2 cellular contexts compared by ENCODE assay signal in the genomic region with DNA sequence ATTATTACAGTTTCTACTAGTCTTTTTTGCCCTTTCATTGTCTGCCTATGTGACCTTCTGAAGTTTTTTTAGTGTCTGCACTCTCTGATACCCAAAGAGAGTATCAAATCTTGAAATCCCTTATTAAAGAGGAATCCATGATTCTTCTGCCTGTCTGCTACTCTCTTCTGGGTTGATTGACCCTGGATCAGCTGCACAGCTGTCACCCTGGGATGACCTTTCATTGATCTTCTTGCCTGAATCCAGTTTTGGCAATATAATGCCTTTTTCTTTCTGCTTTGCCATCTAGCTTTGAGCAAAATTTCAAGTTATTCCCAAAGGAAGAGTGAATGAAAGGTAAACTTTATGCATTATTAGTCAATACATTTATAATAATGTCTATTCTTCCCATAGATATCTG.
TF ChIP-seq lines count a peak whose summit lies in the region.

No MANE protein-coding gene starts in this region.

TF ChIP-seq in liver, 16 proteins besides CTCF, POLR2A, EP300 and RAD21 (continued from another document):
- TF ChIP-seq, protein P1, sequence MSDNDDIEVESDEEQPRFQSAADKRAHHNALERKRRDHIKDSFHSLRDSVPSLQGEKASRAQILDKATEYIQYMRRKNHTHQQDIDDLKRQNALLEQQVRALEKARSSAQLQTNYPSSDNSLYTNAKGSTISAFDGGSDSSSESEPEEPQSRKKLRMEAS (IDR thresholded peaks at IDR 0.05) = no peak
- TF ChIP-seq RXRA (IDR thresholded peaks at IDR 0.05) = peak; percentile 63 to 77
- TF ChIP-seq, protein P2, sequence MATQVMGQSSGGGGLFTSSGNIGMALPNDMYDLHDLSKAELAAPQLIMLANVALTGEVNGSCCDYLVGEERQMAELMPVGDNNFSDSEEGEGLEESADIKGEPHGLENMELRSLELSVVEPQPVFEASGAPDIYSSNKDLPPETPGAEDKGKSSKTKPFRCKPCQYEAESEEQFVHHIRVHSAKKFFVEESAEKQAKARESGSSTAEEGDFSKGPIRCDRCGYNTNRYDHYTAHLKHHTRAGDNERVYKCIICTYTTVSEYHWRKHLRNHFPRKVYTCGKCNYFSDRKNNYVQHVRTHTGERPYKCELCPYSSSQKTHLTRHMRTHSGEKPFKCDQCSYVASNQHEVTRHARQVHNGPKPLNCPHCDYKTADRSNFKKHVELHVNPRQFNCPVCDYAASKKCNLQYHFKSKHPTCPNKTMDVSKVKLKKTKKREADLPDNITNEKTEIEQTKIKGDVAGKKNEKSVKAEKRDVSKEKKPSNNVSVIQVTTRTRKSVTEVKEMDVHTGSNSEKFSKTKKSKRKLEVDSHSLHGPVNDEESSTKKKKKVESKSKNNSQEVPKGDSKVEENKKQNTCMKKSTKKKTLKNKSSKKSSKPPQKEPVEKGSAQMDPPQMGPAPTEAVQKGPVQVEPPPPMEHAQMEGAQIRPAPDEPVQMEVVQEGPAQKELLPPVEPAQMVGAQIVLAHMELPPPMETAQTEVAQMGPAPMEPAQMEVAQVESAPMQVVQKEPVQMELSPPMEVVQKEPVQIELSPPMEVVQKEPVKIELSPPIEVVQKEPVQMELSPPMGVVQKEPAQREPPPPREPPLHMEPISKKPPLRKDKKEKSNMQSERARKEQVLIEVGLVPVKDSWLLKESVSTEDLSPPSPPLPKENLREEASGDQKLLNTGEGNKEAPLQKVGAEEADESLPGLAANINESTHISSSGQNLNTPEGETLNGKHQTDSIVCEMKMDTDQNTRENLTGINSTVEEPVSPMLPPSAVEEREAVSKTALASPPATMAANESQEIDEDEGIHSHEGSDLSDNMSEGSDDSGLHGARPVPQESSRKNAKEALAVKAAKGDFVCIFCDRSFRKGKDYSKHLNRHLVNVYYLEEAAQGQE (IDR thresholded peaks at IDR 0.05) = no peak

TF ChIP-seq in HepG2, 621 proteins besides CTCF, POLR2A, EP300 and RAD21 (continued from another document):
- TF ChIP-seq, protein P3, sequence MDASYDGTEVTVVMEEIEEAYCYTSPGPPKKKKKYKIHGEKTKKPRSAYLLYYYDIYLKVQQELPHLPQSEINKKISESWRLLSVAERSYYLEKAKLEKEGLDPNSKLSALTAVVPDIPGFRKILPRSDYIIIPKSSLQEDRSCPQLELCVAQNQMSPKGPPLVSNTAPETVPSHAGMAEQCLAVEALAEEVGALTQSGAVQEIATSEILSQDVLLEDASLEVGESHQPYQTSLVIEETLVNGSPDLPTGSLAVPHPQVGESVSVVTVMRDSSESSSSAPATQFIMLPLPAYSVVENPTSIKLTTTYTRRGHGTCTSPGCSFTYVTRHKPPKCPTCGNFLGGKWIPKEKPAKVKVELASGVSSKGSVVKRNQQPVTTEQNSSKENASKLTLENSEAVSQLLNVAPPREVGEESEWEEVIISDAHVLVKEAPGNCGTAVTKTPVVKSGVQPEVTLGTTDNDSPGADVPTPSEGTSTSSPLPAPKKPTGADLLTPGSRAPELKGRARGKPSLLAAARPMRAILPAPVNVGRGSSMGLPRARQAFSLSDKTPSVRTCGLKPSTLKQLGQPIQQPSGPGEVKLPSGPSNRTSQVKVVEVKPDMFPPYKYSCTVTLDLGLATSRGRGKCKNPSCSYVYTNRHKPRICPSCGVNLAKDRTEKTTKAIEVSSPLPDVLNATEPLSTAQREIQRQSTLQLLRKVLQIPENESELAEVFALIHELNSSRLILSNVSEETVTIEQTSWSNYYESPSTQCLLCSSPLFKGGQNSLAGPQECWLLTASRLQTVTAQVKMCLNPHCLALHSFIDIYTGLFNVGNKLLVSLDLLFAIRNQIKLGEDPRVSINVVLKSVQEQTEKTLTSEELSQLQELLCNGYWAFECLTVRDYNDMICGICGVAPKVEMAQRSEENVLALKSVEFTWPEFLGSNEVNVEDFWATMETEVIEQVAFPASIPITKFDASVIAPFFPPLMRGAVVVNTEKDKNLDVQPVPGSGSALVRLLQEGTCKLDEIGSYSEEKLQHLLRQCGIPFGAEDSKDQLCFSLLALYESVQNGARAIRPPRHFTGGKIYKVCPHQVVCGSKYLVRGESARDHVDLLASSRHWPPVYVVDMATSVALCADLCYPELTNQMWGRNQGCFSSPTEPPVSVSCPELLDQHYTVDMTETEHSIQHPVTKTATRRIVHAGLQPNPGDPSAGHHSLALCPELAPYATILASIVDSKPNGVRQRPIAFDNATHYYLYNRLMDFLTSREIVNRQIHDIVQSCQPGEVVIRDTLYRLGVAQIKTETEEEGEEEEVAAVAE (CRISPR knock-in tag; IDR thresholded peaks at IDR 0.05; ENCODE audit: borderline replicate concordance) = no peak
- no peak for TF ChIP-seq ZNF10 (CRISPR knock-in tag; IDR thresholded peaks at IDR 0.05; ENCODE audit: borderline replicate concordance, low read depth)
- no peak for TF ChIP-seq HNRNPL (IDR thresholded peaks at IDR 0.05; ENCODE audit: low read depth, low read length)
- no peak for TF ChIP-seq ZNF333 (CRISPR knock-in tag; IDR thresholded peaks at IDR 0.05; ENCODE audit: borderline replicate concordance)
- no peak for TF ChIP-seq BRCA1 (CRISPR knock-in tag; IDR thresholded peaks at IDR 0.05)
- TF ChIP-seq, protein P4, sequence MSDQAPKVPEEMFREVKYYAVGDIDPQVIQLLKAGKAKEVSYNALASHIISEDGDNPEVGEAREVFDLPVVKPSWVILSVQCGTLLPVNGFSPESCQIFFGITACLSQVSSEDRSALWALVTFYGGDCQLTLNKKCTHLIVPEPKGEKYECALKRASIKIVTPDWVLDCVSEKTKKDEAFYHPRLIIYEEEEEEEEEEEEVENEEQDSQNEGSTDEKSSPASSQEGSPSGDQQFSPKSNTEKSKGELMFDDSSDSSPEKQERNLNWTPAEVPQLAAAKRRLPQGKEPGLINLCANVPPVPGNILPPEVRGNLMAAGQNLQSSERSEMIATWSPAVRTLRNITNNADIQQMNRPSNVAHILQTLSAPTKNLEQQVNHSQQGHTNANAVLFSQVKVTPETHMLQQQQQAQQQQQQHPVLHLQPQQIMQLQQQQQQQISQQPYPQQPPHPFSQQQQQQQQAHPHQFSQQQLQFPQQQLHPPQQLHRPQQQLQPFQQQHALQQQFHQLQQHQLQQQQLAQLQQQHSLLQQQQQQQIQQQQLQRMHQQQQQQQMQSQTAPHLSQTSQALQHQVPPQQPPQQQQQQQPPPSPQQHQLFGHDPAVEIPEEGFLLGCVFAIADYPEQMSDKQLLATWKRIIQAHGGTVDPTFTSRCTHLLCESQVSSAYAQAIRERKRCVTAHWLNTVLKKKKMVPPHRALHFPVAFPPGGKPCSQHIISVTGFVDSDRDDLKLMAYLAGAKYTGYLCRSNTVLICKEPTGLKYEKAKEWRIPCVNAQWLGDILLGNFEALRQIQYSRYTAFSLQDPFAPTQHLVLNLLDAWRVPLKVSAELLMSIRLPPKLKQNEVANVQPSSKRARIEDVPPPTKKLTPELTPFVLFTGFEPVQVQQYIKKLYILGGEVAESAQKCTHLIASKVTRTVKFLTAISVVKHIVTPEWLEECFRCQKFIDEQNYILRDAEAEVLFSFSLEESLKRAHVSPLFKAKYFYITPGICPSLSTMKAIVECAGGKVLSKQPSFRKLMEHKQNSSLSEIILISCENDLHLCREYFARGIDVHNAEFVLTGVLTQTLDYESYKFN (CRISPR knock-in tag; conservative IDR thresholded peaks at IDR 0.05) = no peak
- no peak for TF ChIP-seq CCDC6 (CRISPR knock-in tag; IDR thresholded peaks at IDR 0.05)
- TF ChIP-seq, protein P5, sequence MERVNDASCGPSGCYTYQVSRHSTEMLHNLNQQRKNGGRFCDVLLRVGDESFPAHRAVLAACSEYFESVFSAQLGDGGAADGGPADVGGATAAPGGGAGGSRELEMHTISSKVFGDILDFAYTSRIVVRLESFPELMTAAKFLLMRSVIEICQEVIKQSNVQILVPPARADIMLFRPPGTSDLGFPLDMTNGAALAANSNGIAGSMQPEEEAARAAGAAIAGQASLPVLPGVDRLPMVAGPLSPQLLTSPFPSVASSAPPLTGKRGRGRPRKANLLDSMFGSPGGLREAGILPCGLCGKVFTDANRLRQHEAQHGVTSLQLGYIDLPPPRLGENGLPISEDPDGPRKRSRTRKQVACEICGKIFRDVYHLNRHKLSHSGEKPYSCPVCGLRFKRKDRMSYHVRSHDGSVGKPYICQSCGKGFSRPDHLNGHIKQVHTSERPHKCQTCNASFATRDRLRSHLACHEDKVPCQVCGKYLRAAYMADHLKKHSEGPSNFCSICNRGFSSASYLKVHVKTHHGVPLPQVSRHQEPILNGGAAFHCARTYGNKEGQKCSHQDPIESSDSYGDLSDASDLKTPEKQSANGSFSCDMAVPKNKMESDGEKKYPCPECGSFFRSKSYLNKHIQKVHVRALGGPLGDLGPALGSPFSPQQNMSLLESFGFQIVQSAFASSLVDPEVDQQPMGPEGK (CRISPR knock-in tag; IDR thresholded peaks at IDR 0.05) = no peak
